ENCODE assay signal across 8 cellular contexts in genomic region chr5:150000261-150000989, GRCh38. TPM values are rescaled to one million over a fixed set of nuclear protein-coding genes. Genes with fewer than 3 reads are reported as not detected.
DNase-seq lines count a peak whose midpoint lies in the region; FAIRE-seq and TF ChIP-seq lines count a peak whose summit lies in the region.

TSS of gene HMGXB3 (plus strand) at chr5:150000739. CDS start at chr5:150004853, 4,114 bp downstream.
TSS of gene TIGD6 (minus strand) at chr5:150000654. CDS start at chr5:149996348, 4,306 bp downstream.

- H3K27ac Mint-ChIP-seq in nephron progenitor cell = peak within 1 kb of the TSS; percentile 85
- H3K27ac Mint-ChIP-seq in stimulated activated naive CD8-positive, alpha-beta T cell treated with anti-CD3 and anti-CD28 coated beads, Interleukin-15, Interleukin-2, amounts not matched to agents 100 ng/mL and 50 ng/mL, for 24 hours = peak within 1 kb of the TSS; percentile 93

- H3K9me3 Mint-ChIP-seq in nephron progenitor cell = no peaks in the 10 kb centered on the region
- H3K9me3 Mint-ChIP-seq in stimulated activated naive CD8-positive, alpha-beta T cell treated with anti-CD3 and anti-CD28 coated beads, Interleukin-15, Interleukin-2, amounts not matched to agents 100 ng/mL and 50 ng/mL, for 24 hours = no peaks in the 10 kb centered on the region

- peak within 1 kb of the TSS; percentile 92 for H3K27ac ChIP-seq in RWPE1

- H3K36me3 Mint-ChIP-seq in nephron progenitor cell (ENCODE audit: low read depth) = peaks cover 23% of the 10 kb centered on the region
- peaks cover 41% of the 10 kb centered on the region for H3K36me3 Mint-ChIP-seq in stimulated activated naive CD8-positive, alpha-beta T cell treated with anti-CD3 and anti-CD28 coated beads, Interleukin-15, Interleukin-2, amounts not matched to agents 100 ng/mL and 50 ng/mL, for 24 hours (ENCODE audit: low read depth)

- peak within 1 kb of the TSS; percentile 92 for H3K4me3 Mint-ChIP-seq in nephron progenitor cell
- H3K4me3 Mint-ChIP-seq in stimulated activated naive CD8-positive, alpha-beta T cell treated with anti-CD3 and anti-CD28 coated beads, Interleukin-15, Interleukin-2, amounts not matched to agents 100 ng/mL and 50 ng/mL, for 24 hours = peak within 1 kb of the TSS; percentile 94

- FAIRE-seq in H54 (lab: Jason Lieb, UNC) = no peak

- H3K4me1 Mint-ChIP-seq in nephron progenitor cell = peaks cover 38% of the 10 kb centered on the region
- peaks cover 35% of the 10 kb centered on the region for H3K4me1 Mint-ChIP-seq in stimulated activated naive CD8-positive, alpha-beta T cell treated with anti-CD3 and anti-CD28 coated beads, Interleukin-15, Interleukin-2, amounts not matched to agents 100 ng/mL and 50 ng/mL, for 24 hours (ENCODE audit: low read depth)

- peak within 1 kb of the TSS; percentile 95 for H3K4me3 ChIP-seq in fibroblast of the aortic adventitia (ENCODE audit: low read depth, low read length)

- DNase-seq in ELR (ENCODE audit: low read depth) (peak; percentile 97), H54 (ENCODE audit: insufficient read length, low spot score) (peak; percentile 86), LoVo (ENCODE audit: low spot score) (peak; percentile 95), RWPE1 (ENCODE audit: low spot score) (peak; percentile 95), fibroblast of the aortic adventitia (ENCODE audit: low read depth) (peak; percentile 94), nephron progenitor cell (peak; percentile 91)
- DNase-seq in activated effector memory CD4-positive, alpha-beta T cell treated with Interleukin-2 at 50 U/mL for 16 hours = peak; percentile 79

- POLR2A ChIA-PET in RWPE1 (lab: Yijun Ruan, JAX; ENCODE audit: low non-redundant PET) = interaction anchor here (0.7 to 1.3 kb wide), 4 partner anchors 21 to 166 kb away, joined by 3 read pairs; no protein-coding TSS in a partner anchor

- peak; percentile 96 for TF ChIP-seq POLR2A in H54 (IDR thresholded peaks at IDR 0.05; ENCODE audit: low read depth, low read length)

- no peak for TF ChIP-seq CTCF in RWPE1 (conservative IDR thresholded peaks at IDR 0.05; ENCODE audit: low read depth)
- TF ChIP-seq CTCF in fibroblast of the aortic adventitia (IDR thresholded peaks at IDR 0.05; ENCODE audit: insufficient read depth, low read length) = no peak
- no peak for TF ChIP-seq CTCF in nephron progenitor cell (IDR thresholded peaks at IDR 0.05)

- no peaks in the 10 kb centered on the region for H3K27me3 Mint-ChIP-seq in nephron progenitor cell (ENCODE audit: low read depth, poor library complexity)
- H3K27me3 Mint-ChIP-seq in stimulated activated naive CD8-positive, alpha-beta T cell treated with anti-CD3 and anti-CD28 coated beads, Interleukin-15, Interleukin-2, amounts not matched to agents 100 ng/mL and 50 ng/mL, for 24 hours = no peaks in the 10 kb centered on the region

- CTCF ChIA-PET in RWPE1 (lab: Yijun Ruan, JAX) = interaction anchor here (0.6 to 1.4 kb wide), 7 partner anchors 9 to 1220 kb away, joined by 3 to 8 read pairs (median 4); no protein-coding TSS in a partner anchor

RNA-seq across cellular contexts. Expression of gene HMGXB3, which starts in this region (rescaled TPM):
- 35.4 and 108 TPM in 2 replicates for total RNA-seq in fibroblast of the aortic adventitia (ENCODE audit: low replicate concordance)

RNA-seq across cellular contexts. Expression of gene TIGD6, which starts in this region (rescaled TPM):
- total RNA-seq in fibroblast of the aortic adventitia (ENCODE audit: low replicate concordance) = 5.7 and 7.3 TPM in 2 replicates

Comparison
In these comparisons a context has a peak if more than half of its experiments do, and no peak if none do; other contexts are left out.
1. Peak in every context shown above with its lines: DNase-seq, H3K4me3 ChIP-seq and H3K27ac ChIP-seq.